ENCODE assay signal across 8 cellular contexts in the genomic region with DNA sequence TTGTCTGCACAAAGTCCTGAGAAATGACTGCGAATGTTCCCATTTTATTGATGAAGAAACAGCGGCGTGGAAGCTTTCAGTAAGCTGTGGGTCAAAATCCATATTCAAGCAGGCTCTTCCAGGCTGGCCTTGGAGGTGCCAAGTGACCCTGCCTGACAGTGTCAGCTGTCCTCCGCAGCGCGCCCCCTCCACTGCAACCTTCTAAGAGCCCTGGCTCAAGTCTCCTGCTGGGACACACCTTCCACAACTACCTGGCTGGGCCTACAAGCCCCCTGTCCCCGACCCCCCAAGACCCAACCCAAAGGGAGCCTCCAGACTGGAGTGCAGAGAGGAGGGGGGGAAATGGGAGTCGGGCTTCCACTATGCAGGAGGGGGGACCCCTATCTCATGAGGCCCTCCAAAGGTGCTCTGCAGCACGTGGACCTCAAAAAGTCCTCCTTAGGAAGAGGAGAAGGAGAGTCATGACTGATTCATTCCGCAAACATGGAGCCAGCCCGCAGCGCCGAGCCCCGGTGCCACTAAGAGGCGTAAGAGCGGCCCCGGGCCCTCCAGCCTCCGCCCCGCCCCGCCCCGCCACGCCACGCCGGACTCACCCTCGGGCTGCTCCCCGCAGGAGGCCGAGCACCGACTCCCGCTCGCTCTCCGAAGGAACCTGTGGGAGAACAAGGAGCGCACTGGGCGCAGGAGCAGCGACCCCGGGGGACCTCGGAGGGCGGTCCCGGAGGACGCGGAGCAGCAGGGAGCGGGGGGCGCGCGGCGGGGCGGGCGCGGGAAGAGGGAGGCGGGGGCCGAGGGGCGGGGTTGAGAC. TPM values are rescaled to one million over a fixed set of nuclear protein-coding genes. Genes with fewer than 3 reads are reported as not detected.
A peak's percentile ranks its signal among the peaks of the same experiment; 100 is the strongest.
DNase-seq lines count a peak whose midpoint lies in the region; ATAC-seq, FAIRE-seq and TF ChIP-seq lines count a peak whose summit lies in the region.

No MANE protein-coding gene starts in this region.

- in situ Hi-C loops in mammary epithelial cell (cut with MboI; ENCODE audit: low sequenced_read_pairs in 2 of 2) = no loop called here

- peak overlapping the region; percentile 66 for H3K4me3 Mint-ChIP-seq in activated CD4-positive, alpha-beta T cell treated with anti-CD3 and anti-CD28 coated beads for 36 hours

- H3K79me2 ChIP-seq in mammary epithelial cell (ENCODE audit: insufficient read depth, low read length) = peaks cover 3% of the 10 kb centered on the region

- H3K9me3 ChIP-seq in Peyer's patch = no peaks in the 10 kb centered on the region
- H3K9me3 ChIP-seq in mammary epithelial cell (replicated peaks; ENCODE audit: insufficient read depth, low read length) = no peaks in the 10 kb centered on the region
- no peaks in the 10 kb centered on the region for H3K9me3 ChIP-seq in kidney (ENCODE audit: control insufficient read depth in 1 of 2, low read length in 2 of 2)

- no peaks in the 10 kb centered on the region for H3K36me3 Mint-ChIP-seq in activated CD4-positive, alpha-beta T cell treated with anti-CD3 and anti-CD28 coated beads for 36 hours (ENCODE audit: low read depth)

- H3K4me3 ChIP-seq in Peyer's patch (peak overlapping the region; percentile 45 to 74 (median 67)), mammary epithelial cell (replicated peaks in 1 of 3; ENCODE audit: insufficient read depth in 1 of 3, low read depth in 2 of 3, low read length in 3 of 3) (peak overlapping the region; percentile 54 to 68 (median 67)), kidney (ENCODE audit: low read length in 2 of 2) (peak overlapping the region; percentile 56 to 59)

- BruUV-seq in mammary epithelial cell (replicated peaks; lab: Mats Ljungman, UMichigan) = no TSS peak

- H3K36me3 ChIP-seq in Peyer's patch = no peaks in the 10 kb centered on the region
- peaks cover 9% of the 10 kb centered on the region for H3K36me3 ChIP-seq in mammary epithelial cell (ENCODE audit: insufficient read depth, low read length)
- H3K36me3 ChIP-seq in kidney (ENCODE audit: control insufficient read depth in 1 of 2, insufficient read depth in 2 of 2, low read length in 2 of 2) = no peaks in the 10 kb centered on the region

- TF ChIP-seq CTCF in Peyer's patch (IDR thresholded peaks at IDR 0.05) (no peak), mammary epithelial cell (conservative IDR thresholded peaks at IDR 0.05 in 1 of 2, IDR thresholded peaks at IDR 0.05 in 1 of 2; ENCODE audit: extremely low read depth in 1 of 2, insufficient read depth in 1 of 2, low read depth in 1 of 2, low read length in 2 of 2) (no peak), kidney (IDR thresholded peaks at IDR 0.05; ENCODE audit: borderline replicate concordance, extremely low read depth, insufficient read depth) (no peak)

- CTCF ChIA-PET in activated CD4-positive, alpha-beta T cell treated with anti-CD3 and anti-CD28 coated beads for 36 hours (lab: Charles Lee) = interaction anchor here (0.8 kb wide), 1 partner anchor 23 kb away, joined by 3 read pairs; no protein-coding TSS in a partner anchor
- CTCF ChIA-PET in mammary epithelial cell (lab: Charles Lee; ENCODE audit: low non-redundant PET) = no interaction called here

- peak overlapping the region; percentile 96 for H3K4me2 ChIP-seq in mammary epithelial cell (ENCODE audit: insufficient read depth, low read depth, low read length)

- peaks cover 17% of the 10 kb centered on the region for H3K4me1 Mint-ChIP-seq in activated CD4-positive, alpha-beta T cell treated with anti-CD3 and anti-CD28 coated beads for 36 hours

- H3K27ac Mint-ChIP-seq in activated CD4-positive, alpha-beta T cell treated with anti-CD3 and anti-CD28 coated beads for 36 hours = no peak overlapping the region

- H2AFZ ChIP-seq in mammary epithelial cell (ENCODE audit: low read depth, low read length) = peak overlapping the region; percentile 82

- dilution Hi-C loops in mammary epithelial cell (cut with HindIII; ENCODE audit: low sequenced_read_pairs) = no loop called here

- no peak for TF ChIP-seq POLR2A in Peyer's patch (IDR thresholded peaks at IDR 0.05)

- no peaks in the 10 kb centered on the region for H4K20me1 ChIP-seq in mammary epithelial cell (ENCODE audit: insufficient read depth, low read length)

- DNase-seq in activated CD4-positive, alpha-beta T cell treated with anti-CD3 and anti-CD28 coated beads for 36 hours = peak; percentile 38
- DNase-seq in activated CD4-positive, alpha-beta T cell treated with anti-CD3 and anti-CD28 coated beads for 1 hour = no peak
- DNase-seq in Peyer's patch (peak in 2 of 3 donors; percentile 67 to 76), mammary epithelial cell (peak; percentile 74), kidney (peak; percentile 81), Ammon's horn (ENCODE audit: low spot score) (no peak), SKM-1 treated with dmso at 0.1 percent for 144 hours (lab: John Stamatoyannopoulos, UW; ENCODE audit: unreplicated experiment) (no peak)
- DNase-seq in stimulated activated CD4-positive, alpha-beta T cell treated with anti-CD3 and anti-CD28 coated beads, Interleukin-1b, Interleukin-23, amount 100 ng/mL, for 48 hours = peak; percentile 7

- peak; percentile 24 for ATAC-seq in activated CD4-positive, alpha-beta T cell treated with anti-CD3 and anti-CD28 coated beads for 36 hours

- H3K4me1 ChIP-seq in Peyer's patch (peaks cover 0 to 15% (median 8%) of the 10 kb centered on the region in 4 donors), mammary epithelial cell (ENCODE audit: insufficient read depth, low read length) (peaks cover 14% of the 10 kb centered on the region), kidney (ENCODE audit: control insufficient read depth in 1 of 2, insufficient read depth in 1 of 2, low read depth in 1 of 2, low read length in 2 of 2) (peaks cover 0 to 11% of the 10 kb centered on the region in 2 donors)

- intact Hi-C loops in activated CD4-positive, alpha-beta T cell treated with anti-CD3 and anti-CD28 coated beads for 36 hours (cut with DNase I, micrococcal nuclease) = loop anchor here (2.0 to 5.0 kb wide), 2 partner anchors 50 to 54 kb away; a partner anchor contains a TSS
- intact Hi-C loops in mammary epithelial cell (cut with micrococcal nuclease) (loop anchor here (2.0 kb wide), 1 partner anchor 18 kb away; no protein-coding TSS in a partner anchor), kidney (cut with DNase I) (no loop called here)

- H3K27ac ChIP-seq in Peyer's patch (peak overlapping the region in 2 of 4 donors; percentile 30 to 47), mammary epithelial cell (ENCODE audit: insufficient read depth, low read depth, low read length) (no peak overlapping the region), kidney (ENCODE audit: low read depth in 2 of 2, low read length in 2 of 2) (peak overlapping the region in 1 of 2 donors; percentile 37)

- FAIRE-seq in kidney (lab: Jason Lieb, UNC) = no peak

- WGBS in mammary epithelial cell (ENCODE audit: low coverage, missing lambda C conversion rate) = 62% methylated on average over 7 of the region's 51 CpGs

- H3K27me3 ChIP-seq in Peyer's patch (no peaks in the 10 kb centered on the region), mammary epithelial cell (ENCODE audit: insufficient read depth, low read length) (no peaks in the 10 kb centered on the region)

- H3K27me3 Mint-ChIP-seq in activated CD4-positive, alpha-beta T cell treated with anti-CD3 and anti-CD28 coated beads for 36 hours = peaks cover 32% of the 10 kb centered on the region

- H3K9me3 Mint-ChIP-seq in activated CD4-positive, alpha-beta T cell treated with anti-CD3 and anti-CD28 coated beads for 36 hours (ENCODE audit: low read depth) = no peaks in the 10 kb centered on the region

- POLR2A ChIA-PET in activated CD4-positive, alpha-beta T cell treated with anti-CD3 and anti-CD28 coated beads for 36 hours (lab: Charles Lee) = no interaction called here

- H3K9ac ChIP-seq in mammary epithelial cell (ENCODE audit: insufficient read depth, low read length) (no peak overlapping the region), kidney (ENCODE audit: low read length in 2 of 2) (peak overlapping the region in 1 of 2 donors; percentile 26)

RNA-seq across cellular contexts. Expression of a gene that starts 0.6 kb away (rescaled TPM):
- under 1 TPM; 0.37 to 0.41 TPM for total RNA-seq in activated CD4-positive, alpha-beta T cell treated with anti-CD3 and anti-CD28 coated beads for 36 hours
- total RNA-seq in Peyer's patch (10 to 100 TPM in 2 of 4 donors, 1 to 10 TPM in 2; 1.6 to 16.1 (median 10.5) TPM), mammary epithelial cell (10 to 100 TPM; 10.8 to 19.6 TPM), kidney (5.8 TPM)
- polyA plus RNA-seq in mammary epithelial cell (7.1 TPM), kidney (ENCODE audit: insufficient read depth, low read depth, low replicate concordance) (3.2 TPM)
- polyA minus RNA-seq in mammary epithelial cell = 3.5 TPM

RNA-seq across cellular contexts. Expression of a gene that starts 14.6 kb away (rescaled TPM):
- not detected for total RNA-seq in activated CD4-positive, alpha-beta T cell treated with anti-CD3 and anti-CD28 coated beads for 36 hours
- under 1 TPM in 1 of 4 donors, not detected in 3; 0.54 TPM for total RNA-seq in Peyer's patch
- total RNA-seq in mammary epithelial cell = not detected
- 0.03 TPM for polyA plus RNA-seq in mammary epithelial cell
- not detected for polyA minus RNA-seq in mammary epithelial cell
- 1.2 TPM for total RNA-seq in kidney
- 3.1 TPM for polyA plus RNA-seq in kidney (ENCODE audit: insufficient read depth, low read depth, low replicate concordance)

RNA-seq across cellular contexts. Expression of a gene that starts 52.1 kb away (rescaled TPM):
- not detected for total RNA-seq in activated CD4-positive, alpha-beta T cell treated with anti-CD3 and anti-CD28 coated beads for 36 hours
- total RNA-seq in Peyer's patch = not detected
- under 1 TPM in 1 of 2 donors, not detected in 1; 0.24 TPM for total RNA-seq in mammary epithelial cell
- polyA plus RNA-seq in mammary epithelial cell = 0.03 TPM
- not detected for polyA minus RNA-seq in mammary epithelial cell
- total RNA-seq in kidney = not detected
- not detected for polyA plus RNA-seq in kidney (ENCODE audit: insufficient read depth, low read depth, low replicate concordance)

RNA-seq across cellular contexts. Expression of a gene that starts 53.6 kb away (rescaled TPM):
- total RNA-seq in activated CD4-positive, alpha-beta T cell treated with anti-CD3 and anti-CD28 coated beads for 36 hours = 10 to 100 TPM; 23.4 to 24.8 TPM
- total RNA-seq in Peyer's patch (100 to 1,000 TPM in 1 of 4 donors, 10 to 100 TPM in 3; 37.1 to 120 (median 87.1) TPM), mammary epithelial cell (10 to 100 TPM; 41.7 to 78.9 TPM), kidney (102 TPM)
- polyA plus RNA-seq in mammary epithelial cell (30.4 TPM), kidney (ENCODE audit: insufficient read depth, low read depth, low replicate concordance) (126 TPM)
- polyA minus RNA-seq in mammary epithelial cell = 50.5 TPM

Comparison
In these comparisons a context has a peak if more than half of its experiments do, and no peak if none do; other contexts are left out.
1. DNase-seq: peak in activated CD4-positive, alpha-beta T cell treated with anti-CD3 and anti-CD28 coated beads for 36 hours (single experiment), Peyer's patch (2 of 3), mammary epithelial cell (single experiment), kidney (single experiment) and stimulated activated CD4-positive, alpha-beta T cell treated with anti-CD3 and anti-CD28 coated beads, Interleukin-1b, Interleukin-23, amount 100 ng/mL, for 48 hours (single experiment); none in activated CD4-positive, alpha-beta T cell treated with anti-CD3 and anti-CD28 coated beads for 1 hour (single experiment), Ammon's horn (single experiment) and SKM-1 treated with dmso at 0.1 percent for 144 hours (single experiment).
2. Peak in every context shown above with its lines, with median percentiles within 50 percentile points of each other: H3K4me3 ChIP-seq.